12 cellular contexts compared by ENCODE assay signal in genomic region chr1:214445201-214445600, GRCh38.
DNase-seq lines count a peak whose midpoint lies in the region; ATAC-seq and TF ChIP-seq lines count a peak whose summit lies in the region.
"Had no signal": no experiment of that assay in that cellular context is flagged by ENCODE, and none has a peak within 500 bp of the region (broad histone marks: within the 10 kb centered on the region; RNA-seq: fewer than 3 reads in every experiment).

No MANE protein-coding gene starts in this region.

- H3K4me2 ChIP-seq in osteoblast (ENCODE audit: insufficient read depth, low read length), result peak overlapping the region; percentile 76

- H3K9ac ChIP-seq in HUES64 (ENCODE audit: low read depth, low read length), result no peak overlapping the region

- no peak overlapping the region for H2AFZ ChIP-seq in osteoblast (ENCODE audit: low read length)

- CTCF ChIA-PET in Caco-2 (lab: Charles Lee), result no interaction called here
- CTCF ChIA-PET in activated CD4-positive, alpha-beta T cell treated with anti-CD3 and anti-CD28 coated beads, Interleukin-2, amount 10 ng/mL, durations not matched to agents 7 days and 5 days (lab: Charles Lee), result interaction anchor here (1.0 to 1.2 kb wide), 2 partner anchors 29 to 41 kb away, joined by 3 read pairs; no protein-coding TSS in a partner anchor

- peaks cover 70% of the 10 kb centered on the region for H3K36me3 Mint-ChIP-seq in Caco-2 (ENCODE audit: insufficient read depth, unreplicated experiment)
- H3K36me3 Mint-ChIP-seq in activated CD4-positive, alpha-beta T cell treated with anti-CD3 and anti-CD28 coated beads, Interleukin-2, amount 10 ng/mL, durations not matched to agents 7 days and 5 days (ENCODE audit: low read depth), result no peaks in the 10 kb centered on the region
- H3K36me3 Mint-ChIP-seq: activated naive CD8-positive, alpha-beta T cell treated with anti-CD3 and anti-CD28 coated beads, Interleukin-2, amount 10 ng/mL, durations not matched to agents 7 days and 5 days; naive thymus-derived CD8-positive, alpha-beta T cell had no signal

- peak overlapping the region; percentile 83; the same call in 1 of the 2 replicates for H3K27ac ChIP-seq in HUES64 (ENCODE audit: low read depth, low read length)
- H3K27ac ChIP-seq in angular gyrus (ENCODE audit: low read depth, low read length), result peak overlapping the region; percentile 7
- peak overlapping the region; percentile 96 for H3K27ac ChIP-seq in osteoblast (ENCODE audit: low read depth, low read length)
- H3K27ac ChIP-seq in thyroid gland, result no peak overlapping the region
- H3K27ac ChIP-seq in caudate nucleus (ENCODE audit: low read depth, low read length), result no peak overlapping the region

- BruUV-seq in Caco-2 (replicated peaks; lab: Mats Ljungman, UMichigan), result no TSS peak

- intact Hi-C loops in Caco-2 (cut with micrococcal nuclease; ENCODE audit: unreplicated experiment), result no loop called here
- intact Hi-C loops in thyroid gland (cut with DNase I), result no loop called here

- ATAC-seq in HG03095 (IDR thresholded peaks at IDR 0.05; ENCODE audit: unreplicated experiment), result no peak
- ATAC-seq: naive thymus-derived CD8-positive, alpha-beta T cell had no signal

- no peak for TF ChIP-seq POLR2A in thyroid gland (IDR thresholded peaks at IDR 0.05)

- H3K27ac Mint-ChIP-seq in Caco-2 (ENCODE audit: unreplicated experiment), result peak overlapping the region; percentile 79
- no peak overlapping the region for H3K27ac Mint-ChIP-seq in activated CD4-positive, alpha-beta T cell treated with anti-CD3 and anti-CD28 coated beads, Interleukin-2, amount 10 ng/mL, durations not matched to agents 7 days and 5 days
- H3K27ac Mint-ChIP-seq: activated naive CD8-positive, alpha-beta T cell treated with anti-CD3 and anti-CD28 coated beads, Interleukin-2, amount 10 ng/mL, durations not matched to agents 7 days and 5 days; naive thymus-derived CD8-positive, alpha-beta T cell had no signal

- no peaks in the 10 kb centered on the region for H3K27me3 Mint-ChIP-seq in Caco-2 (ENCODE audit: insufficient read depth, unreplicated experiment)
- H3K27me3 Mint-ChIP-seq in activated CD4-positive, alpha-beta T cell treated with anti-CD3 and anti-CD28 coated beads, Interleukin-2, amount 10 ng/mL, durations not matched to agents 7 days and 5 days, result no peaks in the 10 kb centered on the region

- DNase-seq in Caco-2 (no peak), osteoblast (ENCODE audit: insufficient read length, low spot score, missing footprints) (no peak), thyroid gland (no peak), caudate nucleus (lab: John Stamatoyannopoulos, UW) (no peak)
- DNase-seq in activated CD4-positive, alpha-beta T cell treated with anti-CD3 and anti-CD28 coated beads, Interleukin-2, amount 10 ng/mL, durations not matched to agents 7 days and 5 days, result no peak
- DNase-seq: activated CD4-positive, CD25-positive, alpha-beta regulatory T cell treated with anti-CD3 and anti-CD28 coated beads, Interleukin-2, amount 50 U/mL, for 72 hours; activated naive CD8-positive, alpha-beta T cell treated with anti-CD3 and anti-CD28 coated beads, Interleukin-2, amount 10 ng/mL, durations not matched to agents 7 days and 5 days; effector CD8-positive, alpha-beta T cell; naive thymus-derived CD8-positive, alpha-beta T cell had no signal

- POLR2A ChIA-PET in Caco-2 (lab: Charles Lee), result no interaction called here
- POLR2A ChIA-PET in activated CD4-positive, alpha-beta T cell treated with anti-CD3 and anti-CD28 coated beads, Interleukin-2, amount 10 ng/mL, durations not matched to agents 7 days and 5 days (lab: Charles Lee), result no interaction called here

- H3K79me2 ChIP-seq in osteoblast (ENCODE audit: insufficient read depth, low read length), result peaks cover 62% of the 10 kb centered on the region

- no peak overlapping the region for H3K4me3 ChIP-seq in Caco-2 (ENCODE audit: low read depth, low read length)
- no peak overlapping the region for H3K4me3 ChIP-seq in HUES64 (ENCODE audit: low read length)
- peak overlapping the region; percentile 8 for H3K4me3 ChIP-seq in osteoblast (ENCODE audit: insufficient read depth, low read length)
- no peak overlapping the region for H3K4me3 ChIP-seq in thyroid gland (replicated peaks in 1 of 3)

- H3K27me3 ChIP-seq in Caco-2 (replicated peaks; ENCODE audit: control insufficient read depth, insufficient read depth, low read length), result no peaks in the 10 kb centered on the region
- H3K27me3 ChIP-seq in HUES64 (ENCODE audit: insufficient read depth, low read length), result no peaks in the 10 kb centered on the region
- no peaks in the 10 kb centered on the region for H3K27me3 ChIP-seq in osteoblast (ENCODE audit: insufficient read depth, low read length)
- H3K27me3 ChIP-seq in thyroid gland, result no peaks in the 10 kb centered on the region

- no peak for TF ChIP-seq CTCF in Caco-2 (IDR thresholded peaks at IDR 0.05; ENCODE audit: insufficient read depth in 1 of 2, low read depth in 1 of 2, low read length in 1 of 2, severe bottlenecking in 1 of 2, unreplicated experiment in 1 of 2)
- TF ChIP-seq CTCF in osteoblast (IDR thresholded peaks at IDR 0.05; ENCODE audit: extremely low read depth, low read depth, low read length), result no peak
- TF ChIP-seq CTCF in thyroid gland (IDR thresholded peaks at IDR 0.05), result no peak

- H3K9me3 ChIP-seq in Caco-2 (no peaks in the 10 kb centered on the region), HUES64 (ENCODE audit: insufficient read depth, low read depth, low read length) (no peaks in the 10 kb centered on the region), osteoblast (ENCODE audit: low read depth, low read length) (no peaks in the 10 kb centered on the region), thyroid gland (no peaks in the 10 kb centered on the region)

- H3K9me3 Mint-ChIP-seq in Caco-2 (ENCODE audit: unreplicated experiment), result no peaks in the 10 kb centered on the region
- no peaks in the 10 kb centered on the region for H3K9me3 Mint-ChIP-seq in activated CD4-positive, alpha-beta T cell treated with anti-CD3 and anti-CD28 coated beads, Interleukin-2, amount 10 ng/mL, durations not matched to agents 7 days and 5 days
- H3K9me3 Mint-ChIP-seq: activated naive CD8-positive, alpha-beta T cell treated with anti-CD3 and anti-CD28 coated beads, Interleukin-2, amount 10 ng/mL, durations not matched to agents 7 days and 5 days had no signal

- H3K36me3 ChIP-seq in Caco-2 (ENCODE audit: control insufficient read depth, insufficient read depth, low read length) (no peaks in the 10 kb centered on the region; the same call in 1 of the 2 replicates), HUES64 (ENCODE audit: insufficient read depth, low read length) (no peaks in the 10 kb centered on the region; the same call in 1 of the 2 replicates), osteoblast (ENCODE audit: insufficient read depth, low read length) (peaks cover 19% of the 10 kb centered on the region), thyroid gland (no peaks in the 10 kb centered on the region)

- WGBS in HUES64, result 95% methylated on average over 3 of the region's 3 CpGs
- WGBS in thyroid gland, 2 donors, result 79 to 100% methylated on average over 3 of the region's 3 CpGs

- H4K20me1 ChIP-seq in osteoblast (ENCODE audit: insufficient read depth, low read length), result no peaks in the 10 kb centered on the region

- H3K4me1 Mint-ChIP-seq in Caco-2 (ENCODE audit: low read depth, unreplicated experiment), result peaks cover 61% of the 10 kb centered on the region
- peaks cover 42% of the 10 kb centered on the region for H3K4me1 Mint-ChIP-seq in activated CD4-positive, alpha-beta T cell treated with anti-CD3 and anti-CD28 coated beads, Interleukin-2, amount 10 ng/mL, durations not matched to agents 7 days and 5 days

- H3K4me1 ChIP-seq in Caco-2, result peaks cover 75% of the 10 kb centered on the region
- H3K4me1 ChIP-seq in HUES64 (ENCODE audit: insufficient read depth, low read length), result peaks cover 77% of the 10 kb centered on the region
- H3K4me1 ChIP-seq in osteoblast (ENCODE audit: insufficient read depth, low read length), result peaks cover 77% of the 10 kb centered on the region
- H3K4me1 ChIP-seq in thyroid gland, result peaks cover 0 to 10% of the 10 kb centered on the region in 2 donors

- H3K4me3 Mint-ChIP-seq in Caco-2 (ENCODE audit: unreplicated experiment), result peak overlapping the region; percentile 11
- no peak overlapping the region for H3K4me3 Mint-ChIP-seq in activated CD4-positive, alpha-beta T cell treated with anti-CD3 and anti-CD28 coated beads, Interleukin-2, amount 10 ng/mL, durations not matched to agents 7 days and 5 days
- H3K4me3 Mint-ChIP-seq: activated naive CD8-positive, alpha-beta T cell treated with anti-CD3 and anti-CD28 coated beads, Interleukin-2, amount 10 ng/mL, durations not matched to agents 7 days and 5 days; naive thymus-derived CD8-positive, alpha-beta T cell had no signal

Comparison
In these comparisons a context has a peak if more than half of its experiments do, and no peak if none do; other contexts are left out.
1. H3K27ac ChIP-seq: peak in HUES64 (single experiment), angular gyrus (single experiment) and osteoblast (single experiment); none in thyroid gland (0 of 3) and caudate nucleus (single experiment).